1 cellular context compared by ENCODE assay signal in genomic region chr2:204538179-204539009, GRCh38.
TF ChIP-seq lines count a peak whose summit lies in the region.

No MANE protein-coding gene starts in this region.

TF ChIP-seq in K562, 482 proteins besides CTCF, POLR2A, EP300 and RAD21 (continued from another document):
- no peak for TF ChIP-seq ZNF311 (CRISPR knock-in tag; IDR thresholded peaks at IDR 0.05)
